In genomic region chr9:14314929-14315753, GRCh38 we compare ENCODE assay signal across 8 cellular contexts. TPM values are rescaled to one million over a fixed set of nuclear protein-coding genes. Genes with fewer than 3 reads are reported as not detected.
DNase-seq lines count a peak whose midpoint lies in the region; ATAC-seq, FAIRE-seq and TF ChIP-seq lines count a peak whose summit lies in the region.

No MANE protein-coding gene starts in this region.

- H3K9me3 ChIP-seq in K562 (replicated peaks; ENCODE audit: control insufficient read depth, insufficient read depth, low read depth, low read length) (no peaks in the 10 kb centered on the region), prostate gland (no peaks in the 10 kb centered on the region)

- intact Hi-C loops in K562 (cut with micrococcal nuclease) (no loop called here), prostate gland (cut with DNase I) (loop anchor here (5.0 to 10.0 kb wide), 4 partner anchors 32 to 220 kb away; no protein-coding TSS in a partner anchor)

- peak overlapping the region; percentile 79 for H2AFZ ChIP-seq in K562 (ENCODE audit: low read depth, low read length)

- H3K9ac ChIP-seq in K562 (ENCODE audit: insufficient read depth in 1 of 2, low read depth in 2 of 2, low read length in 2 of 2), result peak overlapping the region; percentile 63 to 82

- peak overlapping the region; percentile 72 for H3K27ac ChIP-seq in K562 (ENCODE audit: extremely low read depth, low read depth, low read length)
- peak overlapping the region; percentile 98 to 99 for H3K27ac ChIP-seq in prostate gland

- no peak for TF ChIP-seq RAD21 in K562 (CRISPR knock-in tag; conservative IDR thresholded peaks at IDR 0.05 in 1 of 2, IDR thresholded peaks at IDR 0.05 in 1 of 2)

- 0 out of 2 replicates have a peak, but pooled peaks have one; percentile 32 for TF ChIP-seq POLR2A in K562 (conservative IDR thresholded peaks at IDR 0.05)
- peak; percentile 64 for TF ChIP-seq POLR2A in prostate gland (IDR thresholded peaks at IDR 0.05)

- FAIRE-seq in K562 (lab: Jason Lieb, UNC), result no peak

- peak; percentile 37 for DNase-seq in stimulated activated CD4-positive, alpha-beta T cell treated with anti-CD3 and anti-CD28 coated beads, Interleukin-15, amount 100 ng/mL, for 24 hours
- DNase-seq in stimulated activated CD4-positive, alpha-beta T cell treated with anti-CD3 and anti-CD28 coated beads, Interleukin-1b, Interleukin-23, amount 100 ng/mL, for 48 hours, result no peak
- DNase-seq in NCI-H774 (lab: John Stamatoyannopoulos, UW), result peak; percentile 96
- peak; percentile 70 to 78 (median 74) for DNase-seq in K562 (ENCODE audit: extremely low read depth in 1 of 4, low spot score in 3 of 4)
- peak in 47 of 51 donors; percentile 42 to 95 (median 88) for DNase-seq in hypothalamus (lab: John Stamatoyannopoulos, UW)
- DNase-seq in prostate gland (ENCODE audit: low spot score), result peak; percentile 94
- DNase-seq in foreskin melanocyte, result no peak

- BruUV-seq in K562 (replicated peaks; lab: Mats Ljungman, UMichigan), result no TSS peak

- H4K20me1 ChIP-seq in K562 (replicated peaks; ENCODE audit: control insufficient read depth, insufficient read depth, low read length), result no peaks in the 10 kb centered on the region

- peak overlapping the region; percentile 66 for H3K4me2 ChIP-seq in K562 (ENCODE audit: insufficient read depth, low read length)

- TF ChIP-seq CTCF in K562 (IDR thresholded peaks at IDR 0.05 in 2 of 3, conservative IDR thresholded peaks at IDR 0.05 in 1 of 3; ENCODE audit: insufficient read depth in 2 of 3, low read depth in 1 of 3, low read length in 3 of 3) (no peak), prostate gland (IDR thresholded peaks at IDR 0.05) (peak in 2 of 4 experiments; percentile 15 to 39)

- CTCF ChIA-PET in K562 (lab: Yijun Ruan, JAX; ENCODE audit: low intra/inter-chr PET ratio), result no interaction called here

- H3K27me3 ChIP-seq in K562 (ENCODE audit: control insufficient read depth in 2 of 2, insufficient read depth in 2 of 2, low read length in 2 of 2), result 0 out of 5 replicates have a peak, but pooled peaks cover 0 to 6% of the 10 kb centered on the region in 2 experiments
- no peaks in the 10 kb centered on the region for H3K27me3 ChIP-seq in prostate gland (replicated peaks; ENCODE audit: insufficient read depth)

- no peaks in the 10 kb centered on the region for H3K79me2 ChIP-seq in K562 (ENCODE audit: control insufficient read depth, insufficient read depth, low read length)

- H3K4me1 ChIP-seq in K562 (replicated peaks in 1 of 2; ENCODE audit: control insufficient read depth in 2 of 2, insufficient read depth in 2 of 2, low read length in 2 of 2) (peaks cover 4 to 28% of the 10 kb centered on the region in 2 experiments; a peak in 4 of 5 replicates), prostate gland (replicated peaks) (peaks cover 6% of the 10 kb centered on the region)

- H3K4me3 ChIP-seq in K562 (peak overlapping the region; percentile 50), prostate gland (peak overlapping the region; percentile 73 to 86)

- WGBS in K562 (ENCODE audit: insufficient coverage, low coverage, missing lambda C conversion rate), result 0% methylated on average over 15 of the region's 105 CpGs
- under 1% methylated on average over 27 of the region's 105 CpGs for WGBS in prostate gland

- H3K36me3 ChIP-seq in K562 (ENCODE audit: control insufficient read depth, insufficient read depth, low read length) (no peaks in the 10 kb centered on the region), prostate gland (no peaks in the 10 kb centered on the region)

- ATAC-seq in HG03139 (IDR thresholded peaks at IDR 0.05; ENCODE audit: unreplicated experiment), result peak; percentile 31
- ATAC-seq in K562, result peak; percentile 74

- no peaks in the 10 kb centered on the region for H3K9me1 ChIP-seq in K562 (ENCODE audit: control insufficient read depth, insufficient read depth, low read length)

- in situ Hi-C loops in K562 (cut with MboI), result no loop called here

- no peak for TF ChIP-seq EP300 in K562 (IDR thresholded peaks at IDR 0.05; ENCODE audit: low read length)

- POLR2A ChIA-PET in K562 (lab: Yijun Ruan, JAX), result interaction anchor here (0.6 kb wide), 2 partner anchors 42 to 65 kb away, joined by 3 read pairs; no protein-coding TSS in a partner anchor

TF ChIP-seq in K562, 482 proteins besides CTCF, POLR2A, EP300 and RAD21 (continues in another document):
- TF ChIP-seq, protein P1, sequence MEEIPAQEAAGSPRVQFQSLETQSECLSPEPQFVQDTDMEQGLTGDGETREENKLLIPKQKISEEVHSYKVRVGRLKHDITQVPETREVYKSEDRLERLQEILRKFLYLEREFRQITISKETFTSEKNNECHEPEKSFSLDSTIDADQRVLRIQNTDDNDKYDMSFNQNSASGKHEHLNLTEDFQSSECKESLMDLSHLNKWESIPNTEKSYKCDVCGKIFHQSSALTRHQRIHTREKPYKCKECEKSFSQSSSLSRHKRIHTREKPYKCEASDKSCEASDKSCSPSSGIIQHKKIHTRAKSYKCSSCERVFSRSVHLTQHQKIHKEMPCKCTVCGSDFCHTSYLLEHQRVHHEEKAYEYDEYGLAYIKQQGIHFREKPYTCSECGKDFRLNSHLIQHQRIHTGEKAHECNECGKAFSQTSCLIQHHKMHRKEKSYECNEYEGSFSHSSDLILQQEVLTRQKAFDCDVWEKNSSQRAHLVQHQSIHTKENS (CRISPR knock-in tag; IDR thresholded peaks at IDR 0.05), result no peak
- TF ChIP-seq, protein P2, sequence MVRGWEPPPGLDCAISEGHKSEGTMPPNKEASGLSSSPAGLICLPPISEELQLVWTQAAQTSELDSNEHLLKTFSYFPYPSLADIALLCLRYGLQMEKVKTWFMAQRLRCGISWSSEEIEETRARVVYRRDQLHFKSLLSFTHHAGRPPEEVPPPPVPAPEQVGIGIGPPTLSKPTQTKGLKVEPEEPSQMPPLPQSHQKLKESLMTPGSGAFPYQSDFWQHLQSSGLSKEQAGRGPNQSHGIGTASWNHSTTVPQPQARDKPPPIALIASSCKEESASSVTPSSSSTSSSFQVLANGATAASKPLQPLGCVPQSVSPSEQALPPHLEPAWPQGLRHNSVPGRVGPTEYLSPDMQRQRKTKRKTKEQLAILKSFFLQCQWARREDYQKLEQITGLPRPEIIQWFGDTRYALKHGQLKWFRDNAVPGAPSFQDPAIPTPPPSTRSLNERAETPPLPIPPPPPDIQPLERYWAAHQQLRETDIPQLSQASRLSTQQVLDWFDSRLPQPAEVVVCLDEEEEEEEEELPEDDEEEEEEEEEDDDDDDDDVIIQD (CRISPR knock-in tag; IDR thresholded peaks at IDR 0.05), result no peak
- no peak for TF ChIP-seq RFX5 (IDR thresholded peaks at IDR 0.05; ENCODE audit: low read depth, low read length)
- TF ChIP-seq DPF2 (IDR thresholded peaks at IDR 0.05), result no peak
- TF ChIP-seq POU5F1 (IDR thresholded peaks at IDR 0.05; ENCODE audit: borderline replicate concordance, low read depth, low read length, partially characterized antibody), result no peak
- TF ChIP-seq MAZ (CRISPR knock-in tag; conservative IDR thresholded peaks at IDR 0.05 in 1 of 2, IDR thresholded peaks at IDR 0.05 in 1 of 2), result peak in 1 of 2 experiments; percentile 32; a peak in 2 of 4 replicates
- no peak for TF ChIP-seq MTA3 (IDR thresholded peaks at IDR 0.05; ENCODE audit: borderline replicate concordance)
- TF ChIP-seq NONO (IDR thresholded peaks at IDR 0.05; ENCODE audit: low read depth in 2 of 2, low read length in 1 of 2), result 0 out of 4 replicates have a peak, but pooled peaks of 1 of the 2 experiments have one; percentile 29
- TF ChIP-seq NFIC (IDR thresholded peaks at IDR 0.05), result peak; percentile 37; the same call in 1 of the 2 replicates
- TF ChIP-seq SFPQ (IDR thresholded peaks at IDR 0.05; ENCODE audit: low read depth, low read length), result no peak
- TF ChIP-seq BRF1 (IDR thresholded peaks at IDR 0.05; ENCODE audit: borderline replicate concordance, extremely low read depth, insufficient read length), result no peak
- no peak for TF ChIP-seq BRCA1 (IDR thresholded peaks at IDR 0.05)
- TF ChIP-seq BRCA1 (CRISPR knock-in tag; IDR thresholded peaks at IDR 0.05), result no peak
- no peak for TF ChIP-seq TEAD2 (tag; IDR thresholded peaks at IDR 0.05)
- no peak for TF ChIP-seq HDAC2 (IDR thresholded peaks at IDR 0.05)
- no peak for TF ChIP-seq KLF16 (IDR thresholded peaks at IDR 0.05)

RNA-seq across cellular contexts. Expression of gene NFIB, which starts 1.2 kb away (rescaled TPM):
- total RNA-seq in K562 (2011; cell fraction: chromatin; rRNA removed; ENCODE audit: low replicate concordance), result 6.9 and 16.5 TPM in 2 replicates
- total RNA-seq in K562 (2011; cell fraction: nucleolus; rRNA removed), result 1.5 and 1.7 TPM in 2 replicates
- 7.2 and 8.9 TPM in 2 replicates for total RNA-seq in K562 (2011; cell fraction: nucleoplasm; rRNA removed)
- 1.7 and 2.2 TPM in 2 replicates for total RNA-seq in K562 (2014; rRNA removed)
- 2.7 and 3.1 TPM in 2 replicates for total RNA-seq in K562 (2014; rRNA removed; fragmentation: Illumina TruSeq; extraction: Trizol)
- total RNA-seq in K562 (2015; rRNA removed; fragmentation: Illumina TruSeq; extraction: Trizol), result 3.3 TPM in 2 replicates
- 3.0 and 3.4 TPM in 2 replicates for total RNA-seq in K562 (2021)
- polyA plus RNA-seq in K562 (2011; rRNA removed), result 1.2 TPM in 2 replicates
- 0.49 and 0.81 TPM in 2 replicates for polyA plus RNA-seq in K562 (2011; cell fraction: cytosol; rRNA removed)
- 4.0 and 6.3 TPM in 2 replicates for polyA plus RNA-seq in K562 (2011; cell fraction: nucleus; rRNA removed)
- polyA plus RNA-seq in K562 (2012), result 0.96 and 1.3 TPM in 2 replicates
- 1.7 and 1.9 TPM in 2 replicates for polyA plus RNA-seq in K562 (2014; fragmentation: Illumina TruSeq; extraction: Trizol)
- 1 to 10 TPM; 1.2 to 1.9 TPM for polyA plus RNA-seq in K562 (2014; fragmentation: Nextera tagmentation; extraction: Ambion mirVana)
- polyA plus RNA-seq in K562 (2014; rRNA removed), result 0.32 and 1.4 TPM in 2 replicates
- 7.6 and 15.9 TPM in 2 replicates for polyA minus RNA-seq in K562 (2011; rRNA and poly(A)+ RNA removed)
- polyA minus RNA-seq in K562 (2011; cell fraction: cytosol; rRNA and poly(A)+ RNA removed), result 1.2 and 2.5 TPM in 2 replicates
- 5.1 and 15.2 TPM in 2 replicates for polyA minus RNA-seq in K562 (2011; cell fraction: nucleus; rRNA and poly(A)+ RNA removed)
- 100 to 1,000 TPM; 131 to 165 TPM for total RNA-seq in prostate gland

Comparison
In these comparisons a context has a peak if more than half of its experiments do, and no peak if none do; other contexts are left out.
1. DNase-seq: peak in stimulated activated CD4-positive, alpha-beta T cell treated with anti-CD3 and anti-CD28 coated beads, Interleukin-15, amount 100 ng/mL, for 24 hours (single experiment), NCI-H774 (single experiment), K562 (4 of 4), hypothalamus (47 of 51) and prostate gland (single experiment); none in stimulated activated CD4-positive, alpha-beta T cell treated with anti-CD3 and anti-CD28 coated beads, Interleukin-1b, Interleukin-23, amount 100 ng/mL, for 48 hours (single experiment) and foreskin melanocyte (single experiment).
2. RNA of gene NFIB, which starts 1.2 kb away (total RNA-seq): 131 to 165 TPM in prostate gland; 1.5 to 16.5 TPM in K562; every median in the first group is over 4 times any median in the second.